In the genomic region with DNA sequence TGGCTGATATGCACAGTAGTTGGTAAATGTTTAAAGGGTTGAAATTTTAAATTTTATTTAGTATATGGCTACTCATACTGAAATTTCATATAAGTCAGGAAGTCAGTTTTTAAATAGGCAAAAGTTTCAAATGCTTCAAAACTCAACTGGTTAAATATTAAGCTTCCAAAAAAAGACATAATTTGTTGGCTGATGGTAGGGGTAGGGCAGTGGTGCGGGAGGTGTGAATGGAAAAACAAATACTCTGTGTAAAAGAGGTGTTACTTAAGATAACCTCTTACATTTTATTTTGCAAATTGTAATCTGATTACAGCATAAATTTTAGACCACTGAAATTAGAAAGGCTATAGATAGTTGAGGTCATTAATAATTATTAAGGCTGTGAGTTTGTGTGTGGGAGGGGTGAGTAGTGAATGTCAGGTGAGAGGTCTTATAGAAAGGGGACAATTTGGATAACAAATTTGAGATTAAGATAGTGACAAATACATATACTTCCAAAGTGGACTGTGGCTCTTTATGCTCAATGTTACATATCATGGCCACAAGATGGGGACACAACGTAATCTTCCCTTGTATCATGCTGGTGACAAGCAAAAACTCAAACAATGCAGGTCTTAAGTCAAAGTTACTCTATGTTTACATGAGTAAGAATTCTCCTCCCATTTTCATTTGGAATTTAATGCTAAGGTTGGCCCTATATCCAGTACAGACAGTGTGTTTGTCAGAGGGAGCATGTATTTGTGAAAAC, we compare ENCODE assay signal across 8 cellular contexts. TPM values are rescaled to one million over a fixed set of nuclear protein-coding genes. Genes with fewer than 3 reads are reported as not detected.
DNase-seq lines count a peak whose midpoint lies in the region; ATAC-seq and TF ChIP-seq lines count a peak whose summit lies in the region.

No MANE protein-coding gene starts in this region.

- peaks cover 9% of the 10 kb centered on the region for H3K9me3 ChIP-seq in left ventricle myocardium inferior (replicated peaks)

- H3K36me3 ChIP-seq in left ventricle myocardium inferior = no peaks in the 10 kb centered on the region

- peaks cover 11% of the 10 kb centered on the region for H3K4me1 ChIP-seq in left ventricle myocardium inferior

- DNase-seq in left ventricle myocardium inferior = no peak
- no peak for DNase-seq in Right ventricle myocardium inferior (ENCODE audit: missing footprints)
- DNase-seq in NCI-H226 = peak; percentile 24
- DNase-seq in dermis blood vessel endothelial cell = peak; percentile 83
- peak; percentile 45 for DNase-seq in pulmonary artery endothelial cell (ENCODE audit: low read depth, low spot score)
- DNase-seq in DMS79 treated with DMSO at 0.1 percent for 48 hours (lab: John Stamatoyannopoulos, UW) = no peak
- DNase-seq in epidermal melanocyte (ENCODE audit: insufficient read length, low spot score) = no peak

- H3K4me3 ChIP-seq in left ventricle myocardium inferior = no peak overlapping the region

- peaks cover 6% of the 10 kb centered on the region for H3K27me3 ChIP-seq in left ventricle myocardium inferior (ENCODE audit: low read depth)

- intact Hi-C loops in left ventricle myocardium inferior (cut with micrococcal nuclease) = no loop called here
- intact Hi-C loops in Right ventricle myocardium inferior (cut with DNase I) = no loop called here

- H3K27ac ChIP-seq in left ventricle myocardium inferior (replicated peaks) = no peak overlapping the region

- ATAC-seq in Right ventricle myocardium inferior (no peak), GM21717 (IDR thresholded peaks at IDR 0.05; ENCODE audit: unreplicated experiment) (no peak)

- TF ChIP-seq CTCF in left ventricle myocardium inferior (IDR thresholded peaks at IDR 0.05; ENCODE audit: borderline replicate concordance) = peak; percentile 19

RNA-seq across cellular contexts. Expression of a gene that starts 36.6 kb away (rescaled TPM):
- total RNA-seq in left ventricle myocardium inferior (not detected), Right ventricle myocardium inferior (not detected), dermis blood vessel endothelial cell (not detected in 2 replicates), pulmonary artery endothelial cell (not detected in 2 replicates)

Comparison
In these comparisons a context has a peak if more than half of its experiments do, and no peak if none do; other contexts are left out.
1. DNase-seq: peak in NCI-H226 (single experiment), dermis blood vessel endothelial cell (single experiment) and pulmonary artery endothelial cell (single experiment); none in left ventricle myocardium inferior (single experiment), Right ventricle myocardium inferior (single experiment), DMS79 treated with DMSO at 0.1 percent for 48 hours (single experiment) and epidermal melanocyte (single experiment).